27 cellular contexts compared by ENCODE assay signal in the genomic region with DNA sequence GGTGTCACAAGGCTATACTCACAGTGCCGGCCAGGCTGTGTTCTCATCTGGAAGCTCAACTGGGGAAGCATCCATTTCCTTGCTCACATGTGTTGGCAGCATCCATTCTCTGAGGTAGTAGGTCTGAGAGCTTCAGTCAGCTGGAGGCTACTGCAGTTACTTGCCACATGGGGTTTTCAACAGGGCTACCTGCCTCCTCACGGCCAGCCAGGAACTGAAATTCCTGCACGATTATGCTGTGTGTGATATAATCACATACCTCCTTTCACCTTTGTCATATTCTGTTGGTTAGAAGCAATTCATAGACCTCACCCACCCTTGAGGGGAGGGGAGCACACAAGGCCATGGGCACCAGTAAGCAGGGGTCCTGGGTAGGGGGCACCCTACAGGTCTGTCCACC.
"Had no signal": no experiment of that assay in that cellular context is flagged by ENCODE, and none has a peak within 500 bp of the region (broad histone marks: within the 10 kb centered on the region; RNA-seq: fewer than 3 reads in every experiment).

No MANE protein-coding gene starts in this region.

- H3K27ac Mint-ChIP-seq: activated CD4-positive, alpha-beta memory T cell treated with anti-CD3 and anti-CD28 coated beads for 36 hours; activated CD4-positive, alpha-beta T cell treated with anti-CD3 and anti-CD28 coated beads for 36 hours; activated CD4-positive, alpha-beta T cell treated with anti-CD3 and anti-CD28 coated beads, Interleukin-2, amount 10 ng/mL, durations not matched to agents 24 days and 14 days; activated naive CD4-positive, alpha-beta T cell treated with anti-CD3 and anti-CD28 coated beads for 36 hours; activated naive CD4-positive, alpha-beta T cell treated with anti-CD3 and anti-CD28 coated beads, Interleukin-2, amount 50 U/mL, for 24 hours; activated naive CD8-positive, alpha-beta T cell treated with anti-CD3 and anti-CD28 coated beads for 36 hours; activated naive CD8-positive, alpha-beta T cell treated with anti-CD3 and anti-CD28 coated beads, Interleukin-2, amount 50 U/mL, for 24 hours; activated T-cell treated with anti-CD3 and anti-CD28 coated beads, Interleukin-2, amount 50 U/mL, for 24 hours; endodermal cell had no signal

- ATAC-seq: activated CD4-positive, alpha-beta T cell treated with anti-CD3 and anti-CD28 coated beads for 36 hours; activated naive CD8-positive, alpha-beta T cell treated with anti-CD3 and anti-CD28 coated beads, Interleukin-2, amount 50 U/mL, for 24 hours; activated T-cell treated with anti-CD3 and anti-CD28 coated beads, Interleukin-2, amount 50 U/mL, for 72 hours; body of pancreas; esophagus mucosa had no signal

- H3K4me3 ChIP-seq: adrenal gland, body of pancreas, cardiac muscle cell, colonic mucosa, dorsolateral prefrontal cortex had no signal

- H3K4me1 Mint-ChIP-seq: activated CD4-positive, alpha-beta T cell treated with anti-CD3 and anti-CD28 coated beads for 36 hours; activated CD4-positive, alpha-beta T cell treated with anti-CD3 and anti-CD28 coated beads, Interleukin-2, amount 10 ng/mL, durations not matched to agents 24 days and 14 days; activated naive CD4-positive, alpha-beta T cell treated with anti-CD3 and anti-CD28 coated beads, Interleukin-2, amount 50 U/mL, for 24 hours; activated naive CD8-positive, alpha-beta T cell treated with anti-CD3 and anti-CD28 coated beads for 36 hours; activated naive CD8-positive, alpha-beta T cell treated with anti-CD3 and anti-CD28 coated beads, Interleukin-2, amount 50 U/mL, for 24 hours had no signal

- DNase-seq: activated CD4-positive, alpha-beta memory T cell treated with anti-CD3 and anti-CD28 coated beads for 36 hours; activated CD4-positive, alpha-beta T cell treated with anti-CD3 and anti-CD28 coated beads for 36 hours; activated CD4-positive, alpha-beta T cell treated with anti-CD3 and anti-CD28 coated beads, Interleukin-2, amount 10 ng/mL, durations not matched to agents 24 days and 14 days; activated CD4-positive, CD25-positive, alpha-beta regulatory T cell; activated CD4-positive, CD25-positive, alpha-beta regulatory T cell treated with anti-CD3 and anti-CD28 coated beads, Interleukin-2, amount 50 U/mL, for 72 hours; activated CD8-positive, alpha-beta memory T cell treated with anti-CD3 and anti-CD28 coated beads, Interleukin-2, amount 50 U/mL, for 48 hours; activated naive CD4-positive, alpha-beta T cell treated with anti-CD3 and anti-CD28 coated beads for 36 hours; activated naive CD8-positive, alpha-beta T cell treated with anti-CD3 and anti-CD28 coated beads for 36 hours; activated naive CD8-positive, alpha-beta T cell treated with anti-CD3 and anti-CD28 coated beads, Interleukin-2, amount 50 U/mL, for 24 hours; activated T-cell treated with anti-CD3 and anti-CD28 coated beads for 4 hours; activated T-cell treated with anti-CD3 and anti-CD28 coated beads, Interleukin-2, amount 50 U/mL, for 24 hours; activated T-cell treated with anti-CD3 and anti-CD28 coated beads, Interleukin-2, amount 50 U/mL, for 72 hours; adrenal gland; amygdala; aorta; body of pancreas; central memory CD4-positive, alpha-beta T cell; cerebellar nuclear complex; colonic mucosa; dorsolateral prefrontal cortex; effector memory CD4-positive, alpha-beta T cell; endodermal cell; foreskin fibroblast; head of caudate nucleus had no signal

- H3K9me3 ChIP-seq: adrenal gland, body of pancreas, colonic mucosa had no signal

- H3K4me1 ChIP-seq: adrenal gland, body of pancreas, colonic mucosa had no signal

- H3K9me3 Mint-ChIP-seq: activated naive CD4-positive, alpha-beta T cell treated with anti-CD3 and anti-CD28 coated beads, Interleukin-2, amount 50 U/mL, for 24 hours; activated T-cell treated with anti-CD3 and anti-CD28 coated beads, Interleukin-2, amount 50 U/mL, for 72 hours had no signal

- H3K27me3 Mint-ChIP-seq: activated CD4-positive, alpha-beta T cell treated with anti-CD3 and anti-CD28 coated beads for 36 hours; activated naive CD4-positive, alpha-beta T cell treated with anti-CD3 and anti-CD28 coated beads, Interleukin-2, amount 50 U/mL, for 24 hours; activated naive CD8-positive, alpha-beta T cell treated with anti-CD3 and anti-CD28 coated beads for 36 hours; activated naive CD8-positive, alpha-beta T cell treated with anti-CD3 and anti-CD28 coated beads, Interleukin-2, amount 50 U/mL, for 24 hours had no signal

- H3K36me3 ChIP-seq: adrenal gland, cardiac muscle cell, colonic mucosa had no signal

- H3K4me3 Mint-ChIP-seq: activated CD4-positive, alpha-beta memory T cell treated with anti-CD3 and anti-CD28 coated beads for 36 hours; activated CD4-positive, alpha-beta T cell treated with anti-CD3 and anti-CD28 coated beads for 36 hours; activated CD4-positive, alpha-beta T cell treated with anti-CD3 and anti-CD28 coated beads, Interleukin-2, amount 10 ng/mL, durations not matched to agents 24 days and 14 days; activated naive CD4-positive, alpha-beta T cell treated with anti-CD3 and anti-CD28 coated beads for 36 hours; activated naive CD4-positive, alpha-beta T cell treated with anti-CD3 and anti-CD28 coated beads, Interleukin-2, amount 50 U/mL, for 24 hours; activated naive CD8-positive, alpha-beta T cell treated with anti-CD3 and anti-CD28 coated beads for 36 hours; activated naive CD8-positive, alpha-beta T cell treated with anti-CD3 and anti-CD28 coated beads, Interleukin-2, amount 50 U/mL, for 24 hours; activated T-cell treated with anti-CD3 and anti-CD28 coated beads, Interleukin-2, amount 50 U/mL, for 24 hours; activated T-cell treated with anti-CD3 and anti-CD28 coated beads, Interleukin-2, amount 50 U/mL, for 72 hours; endodermal cell had no signal

- H3K36me3 Mint-ChIP-seq: activated CD4-positive, alpha-beta memory T cell treated with anti-CD3 and anti-CD28 coated beads for 36 hours had no signal

- H3K27me3 ChIP-seq: adrenal gland, body of pancreas, cardiac muscle cell, colonic mucosa, dorsolateral prefrontal cortex had no signal

- H3K27ac ChIP-seq: adrenal gland, body of pancreas, cardiac muscle cell, colonic mucosa had no signal
